Comparison of ENCODE assay signal across 24 cellular contexts in the genomic region with DNA sequence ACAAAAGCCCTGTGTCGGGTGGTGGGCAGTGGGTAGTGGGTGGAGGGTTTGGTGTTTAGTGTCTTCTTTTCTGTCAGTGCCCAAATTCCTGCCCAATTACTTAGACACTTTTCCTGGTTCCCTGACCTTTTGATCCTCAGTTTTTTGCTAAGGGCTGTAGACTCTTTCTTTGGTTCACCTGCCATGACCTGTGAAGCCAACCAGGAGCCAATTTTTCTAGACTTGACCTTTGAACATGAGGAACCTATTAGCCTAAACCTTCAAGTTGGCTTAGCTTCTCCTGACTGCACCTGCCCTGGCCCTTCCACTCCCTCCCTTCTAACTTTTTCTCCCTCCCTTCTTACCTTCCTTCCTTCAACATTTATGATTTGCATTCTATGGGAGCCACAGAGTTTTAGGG.
"Had no signal": no experiment of that assay in that cellular context is flagged by ENCODE, and none has a peak within 500 bp of the region (broad histone marks: within the 10 kb centered on the region; RNA-seq: fewer than 3 reads in every experiment).

No MANE protein-coding gene starts in this region.

- ATAC-seq: foreskin keratinocyte, gastroesophageal sphincter, heart left ventricle, left cardiac atrium, lower lobe of right lung, mucosa of descending colon had no signal

- H3K27me3 ChIP-seq: esophagus muscularis mucosa, foreskin keratinocyte, gastroesophageal sphincter, hepatocyte had no signal

- H3K36me3 Mint-ChIP-seq: immature natural killer cell, mesothelial cell of epicardium, naive B cell had no signal

- H3K4me3 Mint-ChIP-seq: immature natural killer cell, mesothelial cell of epicardium, naive B cell had no signal

- H3K4me1 ChIP-seq: esophagus muscularis mucosa, foreskin keratinocyte, gastroesophageal sphincter, heart left ventricle, left ventricle myocardium inferior, lower lobe of right lung had no signal

- H3K27ac ChIP-seq: coronary artery, dorsolateral prefrontal cortex, esophagus muscularis mucosa, foreskin keratinocyte, gastroesophageal sphincter, heart left ventricle, hepatocyte, left ventricle myocardium inferior, lower lobe of right lung had no signal

- H3K9me3 ChIP-seq: esophagus muscularis mucosa, gastroesophageal sphincter, heart left ventricle, left ventricle myocardium inferior, lower lobe of right lung, mucosa of descending colon had no signal

- H3K4me3 ChIP-seq: coronary artery, dorsolateral prefrontal cortex, esophagus muscularis mucosa, gastroesophageal sphincter, heart left ventricle, hepatocyte, left ventricle myocardium inferior, lower lobe of right lung, mucosa of descending colon had no signal

- FAIRE-seq: colon, endothelial cell of umbilical vein, frontal cortex, kidney had no signal

- DNase-seq: dermis blood vessel endothelial cell; dorsolateral prefrontal cortex; effector CD4-positive, alpha-beta T cell; effector memory CD4-positive, alpha-beta T cell; foreskin keratinocyte; heart left ventricle; hypothalamus; immature natural killer cell; islet precursor cell; kidney; left cardiac atrium; left ventricle myocardium inferior; lower lobe of right lung; mesenchymal stem cell; mucosa of descending colon; naive B cell had no signal

- H3K36me3 ChIP-seq: esophagus muscularis mucosa, gastroesophageal sphincter, heart left ventricle, left ventricle myocardium inferior, lower lobe of right lung had no signal

- H3K27ac Mint-ChIP-seq: immature natural killer cell, mesothelial cell of epicardium, naive B cell had no signal

- H3K4me1 Mint-ChIP-seq: mesothelial cell of epicardium had no signal

- H3K9me3 Mint-ChIP-seq: immature natural killer cell had no signal
